ENCODE assay signal across 15 cellular contexts in genomic region chr17:16911141-16911937, GRCh38.
A peak's percentile ranks its signal among the peaks of the same experiment; 100 is the strongest.
DNase-seq lines count a peak whose midpoint lies in the region; TF ChIP-seq lines count a peak whose summit lies in the region.
"Had no signal": no experiment of that assay in that cellular context is flagged by ENCODE, and none has a peak within 500 bp of the region (broad histone marks: within the 10 kb centered on the region; RNA-seq: fewer than 3 reads in every experiment).

No MANE protein-coding gene starts in this region.

- H3K4me3 Mint-ChIP-seq in activated naive CD4-positive, alpha-beta T cell treated with anti-CD3 and anti-CD28 coated beads, Interleukin-2, amount 50 U/mL, for 24 hours = peak overlapping the region; percentile 72
- H3K4me3 Mint-ChIP-seq: activated CD8-positive, alpha-beta T cell treated with anti-CD3 and anti-CD28 coated beads for 36 hours; HFFc6 had no signal

- H3K9me3 Mint-ChIP-seq in activated naive CD4-positive, alpha-beta T cell treated with anti-CD3 and anti-CD28 coated beads, Interleukin-2, amount 50 U/mL, for 24 hours = no peaks in the 10 kb centered on the region
- H3K9me3 Mint-ChIP-seq: activated CD8-positive, alpha-beta T cell treated with anti-CD3 and anti-CD28 coated beads for 36 hours; HFFc6 had no signal

- no peak overlapping the region for H3K4me3 ChIP-seq in Jurkat, Clone E6-1 (ENCODE audit: low read length)
- H3K4me3 ChIP-seq in left ventricle myocardium inferior = no peak overlapping the region
- H3K4me3 ChIP-seq: esophagus muscularis mucosa, GM12878, K562 had no signal

- H3K27me3 ChIP-seq in left ventricle myocardium inferior (ENCODE audit: low read depth) = peaks cover 32% of the 10 kb centered on the region

- peak overlapping the region; percentile 30 for H3K27ac Mint-ChIP-seq in activated naive CD4-positive, alpha-beta T cell treated with anti-CD3 and anti-CD28 coated beads, Interleukin-2, amount 50 U/mL, for 24 hours
- H3K27ac Mint-ChIP-seq: activated CD8-positive, alpha-beta T cell treated with anti-CD3 and anti-CD28 coated beads for 36 hours; HFFc6 had no signal

- no peak overlapping the region for H3K27ac ChIP-seq in left ventricle myocardium inferior (replicated peaks)
- H3K27ac ChIP-seq: esophagus muscularis mucosa had no signal

- peak; percentile 74 for DNase-seq in Jurkat, Clone E6-1 (ENCODE audit: low read depth, low spot score)
- DNase-seq in left ventricle myocardium inferior (peak; percentile 10), putamen (ENCODE audit: low spot score) (peak; percentile 26), cerebellar nuclear complex (lab: John Stamatoyannopoulos, UW) (no peak), SKM-1 (lab: John Stamatoyannopoulos, UW; ENCODE audit: unreplicated experiment) (no peak), NCI-H510A (lab: John Stamatoyannopoulos, UW) (no peak)
- DNase-seq: activated CD8-positive, alpha-beta T cell treated with anti-CD3 and anti-CD28 coated beads for 36 hours; DMS153; HFFc6; NCI-H2029 treated with DMSO at 0.1 percent for 48 hours; SW 1271 had no signal

- TF ChIP-seq CTCF in left ventricle myocardium inferior (IDR thresholded peaks at IDR 0.05; ENCODE audit: borderline replicate concordance) = no peak

- H3K4me1 ChIP-seq in left ventricle myocardium inferior = peaks cover 7% of the 10 kb centered on the region
- H3K4me1 ChIP-seq: esophagus muscularis mucosa had no signal

- no peaks in the 10 kb centered on the region for H3K36me3 ChIP-seq in left ventricle myocardium inferior
- H3K36me3 ChIP-seq: esophagus muscularis mucosa had no signal

- H3K36me3 Mint-ChIP-seq in activated naive CD4-positive, alpha-beta T cell treated with anti-CD3 and anti-CD28 coated beads, Interleukin-2, amount 50 U/mL, for 24 hours = no peaks in the 10 kb centered on the region

- H3K9me3 ChIP-seq in left ventricle myocardium inferior (replicated peaks) = no peaks in the 10 kb centered on the region
- H3K9me3 ChIP-seq: esophagus muscularis mucosa had no signal

- intact Hi-C loops in left ventricle myocardium inferior (cut with micrococcal nuclease) = no loop called here

- no peaks in the 10 kb centered on the region for H3K27me3 Mint-ChIP-seq in activated naive CD4-positive, alpha-beta T cell treated with anti-CD3 and anti-CD28 coated beads, Interleukin-2, amount 50 U/mL, for 24 hours

- peaks cover 52% of the 10 kb centered on the region for H3K4me1 Mint-ChIP-seq in activated naive CD4-positive, alpha-beta T cell treated with anti-CD3 and anti-CD28 coated beads, Interleukin-2, amount 50 U/mL, for 24 hours

Comparison
In these comparisons a context has a peak if more than half of its experiments do, and no peak if none do; other contexts are left out.
1. DNase-seq: peak in Jurkat, Clone E6-1 (single experiment), left ventricle myocardium inferior (single experiment) and putamen (single experiment); none in cerebellar nuclear complex (0 of 2), SKM-1 (single experiment) and NCI-H510A (single experiment).